In genomic region chr1:178345821-178346220, GRCh38 we compare ENCODE assay signal across 22 cellular contexts.
DNase-seq lines count a peak whose midpoint lies in the region; ATAC-seq, FAIRE-seq and TF ChIP-seq lines count a peak whose summit lies in the region.
"Had no signal": no experiment of that assay in that cellular context is flagged by ENCODE, and none has a peak within 500 bp of the region (broad histone marks: within the 10 kb centered on the region; RNA-seq: fewer than 3 reads in every experiment).

No MANE protein-coding gene starts in this region.

- peaks cover 71% of the 10 kb centered on the region for H3K4me1 Mint-ChIP-seq in HFFc6 (ENCODE audit: low read depth)
- H3K4me1 Mint-ChIP-seq in activated CD4-positive, alpha-beta memory T cell treated with anti-CD3 and anti-CD28 coated beads for 36 hours (ENCODE audit: low read depth) = no peaks in the 10 kb centered on the region
- H3K4me1 Mint-ChIP-seq: CD4-positive, CD25-positive, alpha-beta regulatory T cell had no signal

- TF ChIP-seq CTCF in A673 (conservative IDR thresholded peaks at IDR 0.05; ENCODE audit: low read depth, low read length) = no peak
- TF ChIP-seq CTCF in HFFc6 (IDR thresholded peaks at IDR 0.05) = no peak
- no peak for TF ChIP-seq CTCF in brain microvascular endothelial cell (IDR thresholded peaks at IDR 0.05; ENCODE audit: low read depth, low read length, missing control alignments)
- no peak for TF ChIP-seq CTCF in HepG2 (CRISPR knock-in tag; IDR thresholded peaks at IDR 0.05)

- POLR2A ChIA-PET in A673 (lab: Charles Lee; ENCODE audit: low non-redundant PET) (interaction anchor here (0.6 kb wide), 1 partner anchor 361 kb away, joined by 3 read pairs; no protein-coding TSS in a partner anchor), HepG2 (lab: Yijun Ruan, JAX) (no interaction called here)
- POLR2A ChIA-PET in activated CD4-positive, alpha-beta memory T cell treated with anti-CD3 and anti-CD28 coated beads for 36 hours (lab: Charles Lee) = no interaction called here

- no peak for TF ChIP-seq RAD21 in HepG2 (CRISPR knock-in tag; IDR thresholded peaks at IDR 0.05)

- no peak overlapping the region for H3K4me2 ChIP-seq in HepG2 (ENCODE audit: low read depth, low read length)

- WGBS in HepG2 (ENCODE audit: low lambda C conversion rate) = 74% methylated on average over 1 of the region's 1 CpG

- no TSS peak for BruUV-seq in A673 (replicated peaks; lab: Mats Ljungman, UMichigan)
- no TSS peak for BruUV-seq in HepG2 (replicated peaks; lab: Mats Ljungman, UMichigan)

- H3K27me3 Mint-ChIP-seq in HFFc6 (ENCODE audit: insufficient read depth) = no peaks in the 10 kb centered on the region
- H3K27me3 Mint-ChIP-seq in activated CD4-positive, alpha-beta memory T cell treated with anti-CD3 and anti-CD28 coated beads for 36 hours = no peaks in the 10 kb centered on the region
- H3K27me3 Mint-ChIP-seq: CD4-positive, CD25-positive, alpha-beta regulatory T cell had no signal

- H2AFZ ChIP-seq in HepG2 (ENCODE audit: low read length) = no peak overlapping the region

- H3K79me2 ChIP-seq in HepG2 (ENCODE audit: insufficient read depth, low read length) = no peaks in the 10 kb centered on the region

- TF ChIP-seq EP300 in HepG2 (IDR thresholded peaks at IDR 0.05; ENCODE audit: low read depth in 2 of 2, low read length in 2 of 2) (no peak), HepG2 (CRISPR knock-in tag; IDR thresholded peaks at IDR 0.05; ENCODE audit: borderline replicate concordance) (no peak)

- DNase-seq in A673 (ENCODE audit: low spot score) = no peak
- DNase-seq in HFFc6 = no peak
- no peak for DNase-seq in brain microvascular endothelial cell
- DNase-seq in HepG2 (ENCODE audit: low spot score) = no peak
- no peak for DNase-seq in effector CD8-positive, alpha-beta T cell (lab: John Stamatoyannopoulos, UW)
- no peak for DNase-seq in activated CD4-positive, alpha-beta memory T cell treated with anti-CD3 and anti-CD28 coated beads for 36 hours
- no peak for DNase-seq in T1000 (lab: John Stamatoyannopoulos, UW)
- DNase-seq: activated T-cell treated with anti-CD3 and anti-CD28 coated beads, Interleukin-2, amount 50 U/mL, for 48 hours; CD4-positive, CD25-positive, alpha-beta regulatory T cell; dermis blood vessel endothelial cell; DMS53; NCI-H187 treated with DMSO at 0.1 percent for 48 hours; NCI-H226; nephron progenitor cell; SK-N-SH had no signal

- H3K9me3 Mint-ChIP-seq in HFFc6 = no peaks in the 10 kb centered on the region
- no peaks in the 10 kb centered on the region for H3K9me3 Mint-ChIP-seq in activated CD4-positive, alpha-beta memory T cell treated with anti-CD3 and anti-CD28 coated beads for 36 hours
- H3K9me3 Mint-ChIP-seq: nephron progenitor cell had no signal

- H3K27ac ChIP-seq in A673 (ENCODE audit: low read depth, low read length, poor library complexity, severe bottlenecking) (peak overlapping the region; percentile 1), brain microvascular endothelial cell (peak overlapping the region; percentile 77), HepG2 (ENCODE audit: extremely low read length, insufficient read depth, low read length) (no peak overlapping the region)
- H3K27ac ChIP-seq: HL-60 had no signal

- H3K36me3 Mint-ChIP-seq in HFFc6 (ENCODE audit: low read depth) = peaks cover 9% of the 10 kb centered on the region; the same call in 1 of the 2 replicates
- no peaks in the 10 kb centered on the region for H3K36me3 Mint-ChIP-seq in activated CD4-positive, alpha-beta memory T cell treated with anti-CD3 and anti-CD28 coated beads for 36 hours
- H3K36me3 Mint-ChIP-seq: activated naive CD4-positive, alpha-beta T cell treated with anti-CD3 and anti-CD28 coated beads, Interleukin-2, amount 50 U/mL, for 72 hours; CD4-positive, CD25-positive, alpha-beta regulatory T cell had no signal

- ATAC-seq in HepG2 (no peak), HG03342 (IDR thresholded peaks at IDR 0.05; ENCODE audit: unreplicated experiment) (no peak)
- ATAC-seq: activated CD4-positive, CD25-positive, alpha-beta regulatory T cell treated with anti-CD3 and anti-CD28 coated beads, Interleukin-2, amount 50 U/mL, for 24 hours; activated naive CD4-positive, alpha-beta T cell treated with anti-CD3 and anti-CD28 coated beads, Interleukin-2, amount 50 U/mL, for 72 hours had no signal

- H3K4me1 ChIP-seq in A673 (ENCODE audit: insufficient read depth, low read length, poor library complexity, severe bottlenecking) (peaks cover 29% of the 10 kb centered on the region), HepG2 (ENCODE audit: insufficient read depth, low read length) (peaks cover 29% of the 10 kb centered on the region)
- H3K4me1 ChIP-seq: breast epithelium had no signal

- intact Hi-C loops in A673 (cut with micrococcal nuclease; ENCODE audit: unreplicated experiment) (no loop called here), HepG2 (cut with micrococcal nuclease; ENCODE audit: unreplicated experiment) (no loop called here)
- intact Hi-C loops in activated CD4-positive, alpha-beta memory T cell treated with anti-CD3 and anti-CD28 coated beads for 36 hours (cut with micrococcal nuclease) = no loop called here

- no peak for FAIRE-seq in HepG2 (lab: Jason Lieb, UNC)
- FAIRE-seq: islet of Langerhans had no signal

- TF ChIP-seq POLR2A in HepG2 (IDR thresholded peaks at IDR 0.05; ENCODE audit: insufficient read depth in 1 of 2, low read depth in 2 of 2, low read length in 2 of 2) = no peak

- no peaks in the 10 kb centered on the region for H4K20me1 ChIP-seq in HepG2 (ENCODE audit: insufficient read depth, low read length)

- H3K36me3 ChIP-seq in A673 (ENCODE audit: insufficient read depth, low read length, poor library complexity, severe bottlenecking) (no peaks in the 10 kb centered on the region), brain microvascular endothelial cell (replicated peaks) (no peaks in the 10 kb centered on the region), HepG2 (replicated peaks in 1 of 2; ENCODE audit: control insufficient read depth in 1 of 2, insufficient read depth in 2 of 2, low read length in 2 of 2) (no peaks in the 10 kb centered on the region)
- H3K36me3 ChIP-seq: breast epithelium, suprapubic skin had no signal

- H3K9me3 ChIP-seq in A673 (ENCODE audit: low read depth, low read length, poor library complexity, severe bottlenecking) (no peaks in the 10 kb centered on the region), HepG2 (ENCODE audit: low read length) (no peaks in the 10 kb centered on the region)
- H3K9me3 ChIP-seq: breast epithelium, SK-N-SH, suprapubic skin had no signal

- peak overlapping the region; percentile 88 for H3K27ac Mint-ChIP-seq in HFFc6
- no peak overlapping the region for H3K27ac Mint-ChIP-seq in activated CD4-positive, alpha-beta memory T cell treated with anti-CD3 and anti-CD28 coated beads for 36 hours
- H3K27ac Mint-ChIP-seq: activated naive CD4-positive, alpha-beta T cell treated with anti-CD3 and anti-CD28 coated beads, Interleukin-2, amount 50 U/mL, for 72 hours; CD4-positive, CD25-positive, alpha-beta regulatory T cell; nephron progenitor cell had no signal

- H3K9ac ChIP-seq in HepG2 (ENCODE audit: insufficient read depth, low read depth, low read length) = no peak overlapping the region

- in situ Hi-C loops in brain microvascular endothelial cell (cut with HindIII; ENCODE audit: low pct_ligation_motif_present, low sequenced_read_pairs) = no loop called here
- in situ Hi-C loops in HepG2 (cut with HindIII; ENCODE audit: extremely low pct_ligation_motif_present, low pct_unique_long_range_greater_than_20kb) = no loop called here

- H3K4me3 ChIP-seq in A673 (ENCODE audit: low read depth, low read length, poor library complexity, severe bottlenecking) = no peak overlapping the region
- H3K4me3 ChIP-seq in brain microvascular endothelial cell (ENCODE audit: low read depth, low read length) = no peak overlapping the region
- no peak overlapping the region for H3K4me3 ChIP-seq in HepG2 (replicated peaks in 1 of 3; ENCODE audit: insufficient read depth in 1 of 3, low read depth in 2 of 3, low read length in 3 of 3)
- H3K4me3 ChIP-seq: breast epithelium, suprapubic skin had no signal

- 0 out of 2 replicates have a peak overlapping the region, but pooled peaks have one; percentile 76 for H3K4me3 Mint-ChIP-seq in HFFc6
- no peak overlapping the region for H3K4me3 Mint-ChIP-seq in activated CD4-positive, alpha-beta memory T cell treated with anti-CD3 and anti-CD28 coated beads for 36 hours
- H3K4me3 Mint-ChIP-seq: CD4-positive, CD25-positive, alpha-beta regulatory T cell; nephron progenitor cell had no signal

- CTCF ChIA-PET in A673 (lab: Charles Lee) = no interaction called here
- CTCF ChIA-PET in HepG2 (lab: Yijun Ruan, JAX; ENCODE audit: low intra/inter-chr PET ratio, low total read pairs) = no interaction called here
- CTCF ChIA-PET in activated CD4-positive, alpha-beta memory T cell treated with anti-CD3 and anti-CD28 coated beads for 36 hours (lab: Charles Lee) = no interaction called here

- H3K27me3 ChIP-seq in A673 (replicated peaks; ENCODE audit: insufficient read depth, low read depth, low read length, poor library complexity) (no peaks in the 10 kb centered on the region), brain microvascular endothelial cell (replicated peaks) (no peaks in the 10 kb centered on the region), HepG2 (ENCODE audit: control insufficient read depth in 1 of 2, insufficient read depth in 2 of 2, low read length in 2 of 2) (no peaks in the 10 kb centered on the region)
- H3K27me3 ChIP-seq: breast epithelium, suprapubic skin had no signal

TF ChIP-seq in HepG2, 621 proteins besides CTCF, POLR2A, EP300 and RAD21 (continues in another document):
- TF ChIP-seq ATF4 (CRISPR knock-in tag; IDR thresholded peaks at IDR 0.05) (0 out of 4 replicates have a peak, but pooled peaks of 1 of the 2 experiments have one; percentile 22), ZNF691 (CRISPR knock-in tag; IDR thresholded peaks at IDR 0.05; ENCODE audit: borderline replicate concordance, low read depth) (no peak), CEBPG (CRISPR knock-in tag; IDR thresholded peaks at IDR 0.05) (peak; percentile 41), FOXA1 (IDR thresholded peaks at IDR 0.05) (no peak), FOXA1 (CRISPR knock-in tag; IDR thresholded peaks at IDR 0.05) (no peak), HCFC1 (IDR thresholded peaks at IDR 0.05; ENCODE audit: low read depth, low read length) (no peak), IKZF1 (IDR thresholded peaks at IDR 0.05) (no peak)
